In genomic region chr5:125530833-125531610, GRCh38 we compare ENCODE assay signal across 26 cellular contexts.
DNase-seq lines count a peak whose midpoint lies in the region; ATAC-seq, FAIRE-seq and TF ChIP-seq lines count a peak whose summit lies in the region.
"Had no signal": no experiment of that assay in that cellular context is flagged by ENCODE, and none has a peak within 500 bp of the region (broad histone marks: within the 10 kb centered on the region; RNA-seq: fewer than 3 reads in every experiment).

No MANE protein-coding gene starts in this region.

- H3K9me3 Mint-ChIP-seq in astrocyte (ENCODE audit: unreplicated experiment): peaks cover 11% of the 10 kb centered on the region

- no peak overlapping the region for H2AFZ ChIP-seq in astrocyte (ENCODE audit: low read depth, low read length)

- H3K9me3 ChIP-seq in astrocyte (ENCODE audit: insufficient read depth, low read depth, low read length): no peaks in the 10 kb centered on the region
- H3K9me3 ChIP-seq: HAP-1, SK-N-SH had no signal

- ATAC-seq in HG03439 (IDR thresholded peaks at IDR 0.05; ENCODE audit: unreplicated experiment) (no peak), GM21737 (IDR thresholded peaks at IDR 0.05; ENCODE audit: unreplicated experiment) (no peak), GM21360 (IDR thresholded peaks at IDR 0.05; ENCODE audit: unreplicated experiment) (no peak)
- ATAC-seq: PC-3 had no signal

- H3K4me2 ChIP-seq in astrocyte (ENCODE audit: low read length): no peak overlapping the region
- H3K4me2 ChIP-seq: KMS-11, SK-N-SH had no signal

- H3K4me3 ChIP-seq in astrocyte (ENCODE audit: insufficient read depth, low read depth, low read length): no peak overlapping the region
- H3K4me3 ChIP-seq: HAP-1 had no signal

- H3K4me1 Mint-ChIP-seq in astrocyte (ENCODE audit: low read depth, unreplicated experiment): peaks cover 23% of the 10 kb centered on the region
- H3K4me1 Mint-ChIP-seq: IgD-negative memory B cell had no signal

- no peaks in the 10 kb centered on the region for H3K79me2 ChIP-seq in astrocyte (ENCODE audit: insufficient read depth, low read length)

- no peaks in the 10 kb centered on the region for H4K20me1 ChIP-seq in astrocyte (ENCODE audit: insufficient read depth, low read length)

- H3K4me1 ChIP-seq in astrocyte (ENCODE audit: insufficient read depth, low read length): peaks cover 5% of the 10 kb centered on the region

- H3K27me3 Mint-ChIP-seq in astrocyte (ENCODE audit: low read depth, unreplicated experiment): no peaks in the 10 kb centered on the region
- H3K27me3 Mint-ChIP-seq: IgD-negative memory B cell had no signal

- no peak overlapping the region for H3K4me3 Mint-ChIP-seq in astrocyte (ENCODE audit: unreplicated experiment)
- H3K4me3 Mint-ChIP-seq: IgD-negative memory B cell; T-helper 1 cell treated with Interleukin-12 subunit alpha and Interleukin-12 subunit beta and Interleukin-4 antibody, amounts not matched to agents 30 μg/mL and 1 μg/mL, for 36 hours had no signal

- H3K27me3 ChIP-seq in astrocyte (ENCODE audit: insufficient read depth, low read length): no peaks in the 10 kb centered on the region

- H3K36me3 ChIP-seq in astrocyte (ENCODE audit: insufficient read depth, low read length): no peaks in the 10 kb centered on the region
- H3K36me3 ChIP-seq: HAP-1 had no signal

- H3K36me3 Mint-ChIP-seq in astrocyte (ENCODE audit: low read depth, unreplicated experiment): no peaks in the 10 kb centered on the region
- H3K36me3 Mint-ChIP-seq: IgD-negative memory B cell had no signal

- FAIRE-seq in astrocyte (lab: Jason Lieb, UNC): peak; percentile 52

- DNase-seq in NCI-H2227 (lab: John Stamatoyannopoulos, UW; ENCODE audit: unreplicated experiment) (peak; percentile 3), NCI-H2227 treated with DMSO at 0.1 percent for 48 hours (lab: John Stamatoyannopoulos, UW) (no peak), NCI-H2081 (lab: John Stamatoyannopoulos, UW) (peak; percentile 52 to 92), astrocyte (ENCODE audit: low read depth) (no peak), inferior parietal cortex (ENCODE audit: extremely low spot score) (no peak)
- DNase-seq: 8988T; ACHN; DMS53; GOT3; NCI-H1092; NCI-H146; NCI-H2029 treated with DMSO at 0.1 percent for 48 hours; NCI-H2171; NCI-H526 treated with DMSO at 0.1 percent for 48 hours; NK-92 treated with Interleukin-12 subunit alpha and Interleukin-12 subunit beta, amount 100 ng/mL, for 24 hours; PC-3; SK-N-SH; SW 1271 had no signal

- no peak overlapping the region for H3K9ac ChIP-seq in astrocyte (ENCODE audit: low read length)
- H3K9ac ChIP-seq: KMS-11, SK-N-SH had no signal

- H3K27ac Mint-ChIP-seq in astrocyte (ENCODE audit: unreplicated experiment): no peak overlapping the region
- H3K27ac Mint-ChIP-seq: IgD-negative memory B cell; T-helper 1 cell treated with Interleukin-12 subunit alpha and Interleukin-12 subunit beta and Interleukin-4 antibody, amounts not matched to agents 30 μg/mL and 1 μg/mL, for 36 hours had no signal

- H3K27ac ChIP-seq in astrocyte (ENCODE audit: low read depth, low read length): no peak overlapping the region
- H3K27ac ChIP-seq: HL-60, KMS-11 had no signal

- TF ChIP-seq CTCF in astrocyte (IDR thresholded peaks at IDR 0.05; ENCODE audit: insufficient read depth, low read depth, low read length): no peak

Comparison
In these comparisons a context has a peak if more than half of its experiments do, and no peak if none do; other contexts are left out.
1. DNase-seq: peak in NCI-H2227 (single experiment) and NCI-H2081 (2 of 2); none in NCI-H2227 treated with DMSO at 0.1 percent for 48 hours (single experiment), astrocyte (single experiment) and inferior parietal cortex (single experiment).